In the genomic region with DNA sequence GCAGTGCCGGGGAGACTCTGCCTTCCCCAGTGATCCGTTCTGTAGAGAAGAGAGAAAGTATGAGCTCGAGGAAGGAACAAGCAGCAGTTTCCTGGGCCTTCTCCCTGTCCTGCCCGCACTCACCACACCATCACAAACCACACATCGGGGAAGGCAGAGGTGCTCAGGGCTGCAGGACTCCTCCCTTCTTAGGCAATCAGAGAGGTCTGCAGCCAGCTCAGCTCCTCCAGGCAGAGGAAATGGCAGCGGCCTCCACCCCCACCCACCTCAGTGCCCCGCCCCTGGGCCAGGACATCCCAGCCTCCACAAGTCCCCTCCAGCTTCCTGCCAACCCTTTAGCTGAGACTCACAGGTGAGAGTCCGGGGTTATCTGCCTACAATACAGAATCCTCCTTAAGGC, we compare ENCODE assay signal across 8 cellular contexts. TPM values are rescaled to one million over a fixed set of nuclear protein-coding genes. Genes with fewer than 3 reads are reported as not detected.
DNase-seq lines count a peak whose midpoint lies in the region; ATAC-seq and TF ChIP-seq lines count a peak whose summit lies in the region.

No MANE protein-coding gene starts in this region.

- H3K36me3 Mint-ChIP-seq in CD14-positive monocyte (peaks cover 37 to 49% of the 10 kb centered on the region in 2 donors), neural crest cell (ENCODE audit: low read depth) (peaks cover 3% of the 10 kb centered on the region)

- peaks cover 25% of the 10 kb centered on the region for H3K4me1 ChIP-seq in RWPE2 (ENCODE audit: insufficient read depth, poor library complexity, severe bottlenecking)
- H3K4me1 ChIP-seq in adipocyte (ENCODE audit: control insufficient read depth, insufficient read depth, low read length), result peaks cover 20% of the 10 kb centered on the region

- H3K4me1 Mint-ChIP-seq in CD14-positive monocyte, result peaks cover 68% of the 10 kb centered on the region
- peaks cover 28% of the 10 kb centered on the region for H3K4me1 Mint-ChIP-seq in neural crest cell

- peak overlapping the region; percentile 91 for H3K9ac ChIP-seq in adipocyte (ENCODE audit: low read length)

- intact Hi-C loops in CD14-positive monocyte (cut with micrococcal nuclease), result loop anchor here in 1 of 2 donors (2.0 kb wide), 1 partner anchor 14 kb away; no protein-coding TSS in a partner anchor

- TF ChIP-seq CTCF in CD14-positive monocyte (IDR thresholded peaks at IDR 0.05), result no peak
- no peak for TF ChIP-seq CTCF in RWPE2 (IDR thresholded peaks at IDR 0.05; ENCODE audit: poor library complexity, severe bottlenecking)
- TF ChIP-seq CTCF in neural crest cell (conservative IDR thresholded peaks at IDR 0.05), result no peak

- H3K27ac Mint-ChIP-seq in CD14-positive monocyte (peak overlapping the region; percentile 79 to 94 (median 91)), neural crest cell (ENCODE audit: unreplicated experiment) (no peak overlapping the region)

- DNase-seq in CD14-positive monocyte (ENCODE audit: low spot score) (peak; percentile 51), RWPE2 (ENCODE audit: low spot score) (peak; percentile 85), adipocyte (ENCODE audit: low read depth) (no peak), neural crest cell (ENCODE audit: low read depth, low spot score) (no peak), NCI-H2081 (lab: John Stamatoyannopoulos, UW) (no peak), occipital lobe (lab: John Stamatoyannopoulos, UW) (no peak)

- H3K4me3 Mint-ChIP-seq in CD14-positive monocyte, result peak overlapping the region; percentile 79 to 86
- H3K4me3 Mint-ChIP-seq in neural crest cell, result peak overlapping the region; percentile 91

- H3K9me3 ChIP-seq in RWPE2 (ENCODE audit: severe bottlenecking), result no peaks in the 10 kb centered on the region
- no peaks in the 10 kb centered on the region for H3K9me3 ChIP-seq in adipocyte (ENCODE audit: control insufficient read depth, low read length)

- H3K27me3 Mint-ChIP-seq in CD14-positive monocyte (ENCODE audit: low read depth in 3 of 3) (no peaks in the 10 kb centered on the region), neural crest cell (ENCODE audit: low read depth) (no peaks in the 10 kb centered on the region)

- peaks cover 0 to 2% (median 0%) of the 10 kb centered on the region in 7 donors for H3K9me3 Mint-ChIP-seq in CD14-positive monocyte
- no peaks in the 10 kb centered on the region for H3K9me3 Mint-ChIP-seq in neural crest cell

- H3K27me3 ChIP-seq in RWPE2 (ENCODE audit: insufficient read depth, poor library complexity, severe bottlenecking) (no peaks in the 10 kb centered on the region), adipocyte (replicated peaks; ENCODE audit: control insufficient read depth, insufficient read depth, low read length) (no peaks in the 10 kb centered on the region)

- peak overlapping the region; percentile 80 for H3K27ac ChIP-seq in RWPE2 (ENCODE audit: poor library complexity, severe bottlenecking)

- ATAC-seq in RWPE2 (ENCODE audit: low read depth), result peak; percentile 65
- ATAC-seq in GM21381 (IDR thresholded peaks at IDR 0.05; ENCODE audit: unreplicated experiment), result no peak
- no peak for ATAC-seq in activated CD4-positive, CD25-positive, alpha-beta regulatory T cell treated with anti-CD3 and anti-CD28 coated beads, Interleukin-2, amount 50 U/mL, for 24 hours

- H3K36me3 ChIP-seq in RWPE2 (ENCODE audit: low read depth) (peaks cover 14% of the 10 kb centered on the region), adipocyte (ENCODE audit: control insufficient read depth, insufficient read depth, low read length, severe bottlenecking) (peaks cover 38% of the 10 kb centered on the region)

- H3K4me3 ChIP-seq in RWPE2 (ENCODE audit: severe bottlenecking) (no peak overlapping the region), adipocyte (ENCODE audit: low read length) (no peak overlapping the region)

RNA-seq across cellular contexts. Expression of a gene that starts 2.0 kb away (rescaled TPM):
- 1 to 10 TPM; 1.9 to 4.7 TPM for polyA plus RNA-seq in CD14-positive monocyte
- total RNA-seq in neural crest cell (13.9 and 15.5 TPM in 2 replicates), occipital lobe (4.2 TPM)

RNA-seq across cellular contexts. Expression of a gene that starts 2.7 kb away (rescaled TPM):
- polyA plus RNA-seq in CD14-positive monocyte, result 10 to 100 TPM; 25.7 to 44.4 TPM
- total RNA-seq in neural crest cell (74.8 and 77.5 TPM in 2 replicates), occipital lobe (5.0 TPM)

RNA-seq across cellular contexts. Expression of a gene that starts 27.1 kb away (rescaled TPM):
- not detected for polyA plus RNA-seq in CD14-positive monocyte
- total RNA-seq in neural crest cell, result 36.6 and 38.9 TPM in 2 replicates
- total RNA-seq in occipital lobe, result 12.6 TPM

RNA-seq across cellular contexts. Expression of a gene that starts 27.6 kb away (rescaled TPM):
- polyA plus RNA-seq in CD14-positive monocyte, result not detected
- total RNA-seq in neural crest cell (0.21 and 0.57 TPM in 2 replicates), occipital lobe (not detected)

Comparison
In these comparisons a context has a peak if more than half of its experiments do, and no peak if none do; other contexts are left out.
1. DNase-seq: peak in CD14-positive monocyte (single experiment) and RWPE2 (single experiment); none in adipocyte (single experiment), neural crest cell (single experiment), NCI-H2081 (0 of 2) and occipital lobe (single experiment).
2. RNA of a gene that starts 2.7 kb away (total RNA-seq): 74.8 to 77.5 TPM in neural crest cell; 5.0 TPM in occipital lobe (single experiment); every median in the first group is over 10 times any median in the second.